Comparison of ENCODE assay signal across 31 cellular contexts in the genomic region with DNA sequence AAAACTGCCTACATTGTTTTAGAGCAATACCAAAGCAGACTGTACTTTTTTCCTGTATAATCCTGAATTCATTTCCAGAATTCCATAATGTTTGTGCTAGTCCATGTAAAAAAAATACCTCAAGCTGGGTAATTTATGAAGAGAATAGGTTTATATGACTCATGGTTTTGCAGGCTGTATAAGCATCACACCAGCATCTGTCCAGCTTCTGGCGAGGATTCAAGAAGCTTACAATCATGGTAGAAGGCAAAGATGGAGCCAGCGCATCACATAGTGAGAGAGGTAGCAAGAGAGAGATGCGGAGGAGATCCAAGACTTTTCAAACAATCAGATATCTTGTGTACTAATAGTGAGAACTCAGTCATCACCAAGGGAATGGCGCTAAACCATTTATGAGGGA.
DNase-seq lines count a peak whose midpoint lies in the region; ATAC-seq and TF ChIP-seq lines count a peak whose summit lies in the region.
"Had no signal": no experiment of that assay in that cellular context is flagged by ENCODE, and none has a peak within 500 bp of the region (broad histone marks: within the 10 kb centered on the region; RNA-seq: fewer than 3 reads in every experiment).

No MANE protein-coding gene starts in this region.

- peaks cover 0 to 25% (median 5%) of the 10 kb centered on the region in 9 donors for H3K9me3 Mint-ChIP-seq in naive thymus-derived CD8-positive, alpha-beta T cell
- H3K9me3 Mint-ChIP-seq: GM23338 had no signal

- no peaks in the 10 kb centered on the region for H3K4me1 Mint-ChIP-seq in naive thymus-derived CD8-positive, alpha-beta T cell
- H3K4me1 Mint-ChIP-seq: CD4-positive, alpha-beta memory T cell; IgD-negative memory B cell had no signal

- POLR2A ChIA-PET in naive thymus-derived CD8-positive, alpha-beta T cell (lab: Charles Lee): no interaction called here

- no peak overlapping the region for H3K4me3 Mint-ChIP-seq in naive thymus-derived CD8-positive, alpha-beta T cell
- H3K4me3 Mint-ChIP-seq: CD4-positive, alpha-beta memory T cell; GM23338; HFFc6; IgD-negative memory B cell had no signal

- DNase-seq in EH (ENCODE audit: low read depth): peak; percentile 35
- DNase-seq in LHCN-M2 (ENCODE audit: low read depth): peak; percentile 29
- peak; percentile 17 for DNase-seq in amniotic epithelial cell (ENCODE audit: low read depth)
- peak; percentile 11 for DNase-seq in fibroblast of pulmonary artery (ENCODE audit: low read depth)
- DNase-seq in naive thymus-derived CD8-positive, alpha-beta T cell: no peak
- no peak for DNase-seq in activated CD4-positive, alpha-beta T cell treated with anti-CD3 and anti-CD28 coated beads, Interleukin-2, amount 50 U/mL, for 1 hour
- DNase-seq in GM20000 (ENCODE audit: low spot score): no peak
- DNase-seq: C1 segment of cervical spinal cord; Caco-2; CD4-positive, alpha-beta memory T cell; EL; GDM1; HFFc6; NCI-H1105; NCI-H1436 treated with DMSO at 0.1 percent for 48 hours; NCI-H187 treated with DMSO at 0.1 percent for 48 hours; NCI-H2107; NCI-H510A; NCI-H748 treated with DMSO at 0.1 percent for 48 hours; NK-92 treated with Interleukin-12 subunit alpha and Interleukin-12 subunit beta, amount 100 ng/mL, for 24 hours; PC-3; SJCRH30; T-helper 2 cell had no signal

- no peaks in the 10 kb centered on the region for H3K27me3 Mint-ChIP-seq in naive thymus-derived CD8-positive, alpha-beta T cell
- H3K27me3 Mint-ChIP-seq: CD4-positive, alpha-beta memory T cell; IgD-negative memory B cell had no signal

- TF ChIP-seq CTCF in fibroblast of pulmonary artery (IDR thresholded peaks at IDR 0.05; ENCODE audit: low read length, missing control alignments) (no peak), GM20000 (IDR thresholded peaks at IDR 0.05; ENCODE audit: extremely low read depth, missing control alignments) (no peak)

- no peaks in the 10 kb centered on the region for H3K36me3 Mint-ChIP-seq in naive thymus-derived CD8-positive, alpha-beta T cell
- H3K36me3 Mint-ChIP-seq: CD4-positive, alpha-beta memory T cell; IgD-negative memory B cell had no signal

- H3K4me3 ChIP-seq in fibroblast of pulmonary artery (replicated peaks; ENCODE audit: low read depth, low read length): no peak overlapping the region
- H3K4me3 ChIP-seq: A549, GM12878, GM23338, HAP-1, SJCRH30 had no signal

- H3K27ac Mint-ChIP-seq in naive thymus-derived CD8-positive, alpha-beta T cell: no peak overlapping the region
- H3K27ac Mint-ChIP-seq: CD4-positive, alpha-beta memory T cell; GM23338; IgD-negative memory B cell had no signal

- no peak for ATAC-seq in naive thymus-derived CD8-positive, alpha-beta T cell
- ATAC-seq in HG03159 (IDR thresholded peaks at IDR 0.05; ENCODE audit: unreplicated experiment): no peak
- ATAC-seq: A549, GM12878, GM23338, PC-3, Right ventricle myocardium inferior, SK-N-SH treated with all-trans-retinoic acid at 6 μM for 48 hours had no signal

Comparison
In these comparisons a context has a peak if more than half of its experiments do, and no peak if none do; other contexts are left out.
1. DNase-seq: peak in EH (single experiment), LHCN-M2 (single experiment), amniotic epithelial cell (single experiment) and fibroblast of pulmonary artery (single experiment); none in naive thymus-derived CD8-positive, alpha-beta T cell (0 of 10), activated CD4-positive, alpha-beta T cell treated with anti-CD3 and anti-CD28 coated beads, Interleukin-2, amount 50 U/mL, for 1 hour (single experiment) and GM20000 (single experiment).